In genomic region chr13:98947925-98948324, GRCh38 we compare ENCODE assay signal across 26 cellular contexts. TPM values are rescaled to one million over a fixed set of nuclear protein-coding genes. Genes with fewer than 3 reads are reported as not detected.
DNase-seq lines count a peak whose midpoint lies in the region; ATAC-seq, FAIRE-seq and TF ChIP-seq lines count a peak whose summit lies in the region.
"Had no signal": no experiment of that assay in that cellular context is flagged by ENCODE, and none has a peak within 500 bp of the region (broad histone marks: within the 10 kb centered on the region; RNA-seq: fewer than 3 reads in every experiment).

No MANE protein-coding gene starts in this region.

- H3K4me2 ChIP-seq in endothelial cell of umbilical vein (ENCODE audit: insufficient read depth, low read length) = peak overlapping the region; percentile 88
- H3K4me2 ChIP-seq: A549, GM23338 had no signal

- POLR2A ChIA-PET in endothelial cell of umbilical vein (lab: Charles Lee) = interaction anchor here (0.7 kb wide), 1 partner anchor 18 kb away, joined by 3 read pairs; no protein-coding TSS in a partner anchor

- H3K9me3 Mint-ChIP-seq in activated naive CD8-positive, alpha-beta T cell (ENCODE audit: low read depth) = no peaks in the 10 kb centered on the region
- H3K9me3 Mint-ChIP-seq in activated naive CD8-positive, alpha-beta T cell treated with anti-CD3 and anti-CD28 coated beads, Interleukin-2, amount 50 U/mL, for 24 hours = no peaks in the 10 kb centered on the region
- H3K9me3 Mint-ChIP-seq: CD8-positive, alpha-beta T cell; central memory CD8-positive, alpha-beta T cell; GM23338; IgD-negative memory B cell; mesothelial cell of epicardium; T-helper 2 cell treated with Interferon-gamma antibody and Interleukin-4, amounts not matched to agents 5 μg/mL and 100 μg/mL, for 36 hours had no signal

- ATAC-seq in activated naive CD8-positive, alpha-beta T cell treated with anti-CD3 and anti-CD28 coated beads, Interleukin-2, amount 50 U/mL, for 24 hours = no peak
- ATAC-seq in psoas muscle = no peak
- ATAC-seq in HG03039 (IDR thresholded peaks at IDR 0.05; ENCODE audit: unreplicated experiment) = no peak
- ATAC-seq: A549; CD8-positive, alpha-beta T cell; GM23338 had no signal

- H3K36me3 Mint-ChIP-seq in activated naive CD8-positive, alpha-beta T cell = peaks cover 12% of the 10 kb centered on the region
- H3K36me3 Mint-ChIP-seq in activated naive CD8-positive, alpha-beta T cell treated with anti-CD3 and anti-CD28 coated beads, Interleukin-2, amount 50 U/mL, for 24 hours (ENCODE audit: low read depth) = peaks cover 4% of the 10 kb centered on the region
- H3K36me3 Mint-ChIP-seq: mesothelial cell of epicardium had no signal

- peak; percentile 91 for FAIRE-seq in endothelial cell of umbilical vein (lab: Jason Lieb, UNC)
- FAIRE-seq: A549 had no signal

- CTCF ChIA-PET in endothelial cell of umbilical vein (lab: Charles Lee) = interaction anchor here (0.9 to 2.5 kb wide), 7 partner anchors 11 to 108 kb away, joined by 3 to 8 read pairs (median 4); no protein-coding TSS in a partner anchor

- no peak for TF ChIP-seq POLR2A in endothelial cell of umbilical vein (IDR thresholded peaks at IDR 0.05; ENCODE audit: low read depth, low read length)

- peak overlapping the region; percentile 36 for H3K27ac Mint-ChIP-seq in activated naive CD8-positive, alpha-beta T cell
- H3K27ac Mint-ChIP-seq in activated naive CD8-positive, alpha-beta T cell treated with anti-CD3 and anti-CD28 coated beads, Interleukin-2, amount 50 U/mL, for 24 hours = no peak overlapping the region
- H3K27ac Mint-ChIP-seq: activated naive CD8-positive, alpha-beta T cell treated with anti-CD3 and anti-CD28 coated beads, Interleukin-2, amount 10 ng/mL, durations not matched to agents 7 days and 5 days; B cell; CD8-positive, alpha-beta T cell; GM23338; IgD-negative memory B cell; mesothelial cell of epicardium; naive B cell; T-helper 2 cell treated with Interferon-gamma antibody and Interleukin-4, amounts not matched to agents 5 μg/mL and 100 μg/mL, for 36 hours had no signal

- H2AFZ ChIP-seq in endothelial cell of umbilical vein (ENCODE audit: low read depth, low read length) = no peak overlapping the region
- H2AFZ ChIP-seq: GM23338 had no signal

- H3K36me3 ChIP-seq in endothelial cell of umbilical vein (ENCODE audit: control insufficient read depth in 2 of 2, extremely low read depth in 1 of 2, insufficient read depth in 2 of 2, low read length in 2 of 2) (peaks cover 2 to 3% of the 10 kb centered on the region in 2 experiments), psoas muscle (ENCODE audit: insufficient read depth in 1 of 2, low read depth in 1 of 2) (no peaks in the 10 kb centered on the region)
- H3K36me3 ChIP-seq: stomach, transverse colon had no signal

- peaks cover 72% of the 10 kb centered on the region for H3K79me2 ChIP-seq in endothelial cell of umbilical vein (ENCODE audit: control insufficient read depth, insufficient read depth, low read length)

- H3K27me3 Mint-ChIP-seq in activated naive CD8-positive, alpha-beta T cell = no peaks in the 10 kb centered on the region
- no peaks in the 10 kb centered on the region for H3K27me3 Mint-ChIP-seq in activated naive CD8-positive, alpha-beta T cell treated with anti-CD3 and anti-CD28 coated beads, Interleukin-2, amount 50 U/mL, for 24 hours
- H3K27me3 Mint-ChIP-seq: activated naive CD8-positive, alpha-beta T cell treated with anti-CD3 and anti-CD28 coated beads, Interleukin-2, amount 10 ng/mL, durations not matched to agents 7 days and 5 days; B cell; central memory CD8-positive, alpha-beta T cell; IgD-negative memory B cell had no signal

- H3K9me3 ChIP-seq in endothelial cell of umbilical vein (replicated peaks; ENCODE audit: control insufficient read depth, insufficient read depth, low read length) (no peaks in the 10 kb centered on the region), psoas muscle (no peaks in the 10 kb centered on the region)
- H3K9me3 ChIP-seq: A549, stomach, transverse colon had no signal

- dilution Hi-C loops in endothelial cell of umbilical vein (cut with MboI; ENCODE audit: extremely low pct_ligation_motif_present, low sequenced_read_pairs) = no loop called here

- TF ChIP-seq CTCF in endothelial cell of umbilical vein (IDR thresholded peaks at IDR 0.05; ENCODE audit: extremely low read depth in 1 of 2, insufficient read depth in 1 of 2, low read depth in 1 of 2, low read length in 2 of 2) = no peak
- no peak for TF ChIP-seq CTCF in psoas muscle (IDR thresholded peaks at IDR 0.05)

- no peaks in the 10 kb centered on the region for H4K20me1 ChIP-seq in endothelial cell of umbilical vein (replicated peaks; ENCODE audit: control insufficient read depth, extremely low read depth, insufficient read depth, low read length)

- H3K4me3 ChIP-seq in endothelial cell of umbilical vein (replicated peaks in 1 of 3; ENCODE audit: insufficient read depth in 1 of 3, low read depth in 1 of 3, low read length in 3 of 3) (no peak overlapping the region), psoas muscle (no peak overlapping the region)
- H3K4me3 ChIP-seq: A549, GM23338, stomach, transverse colon had no signal

- peaks cover 43% of the 10 kb centered on the region for H3K4me1 Mint-ChIP-seq in activated naive CD8-positive, alpha-beta T cell (ENCODE audit: low read depth)
- H3K4me1 Mint-ChIP-seq in activated naive CD8-positive, alpha-beta T cell treated with anti-CD3 and anti-CD28 coated beads, Interleukin-2, amount 50 U/mL, for 24 hours = peaks cover 6% of the 10 kb centered on the region
- H3K4me1 Mint-ChIP-seq: B cell had no signal

- no peak overlapping the region for H3K4me3 Mint-ChIP-seq in activated naive CD8-positive, alpha-beta T cell
- no peak overlapping the region for H3K4me3 Mint-ChIP-seq in activated naive CD8-positive, alpha-beta T cell treated with anti-CD3 and anti-CD28 coated beads, Interleukin-2, amount 50 U/mL, for 24 hours
- H3K4me3 Mint-ChIP-seq: activated naive CD8-positive, alpha-beta T cell treated with anti-CD3 and anti-CD28 coated beads, Interleukin-2, amount 10 ng/mL, durations not matched to agents 7 days and 5 days; B cell; CD8-positive, alpha-beta T cell; central memory CD8-positive, alpha-beta T cell; GM23338; IgD-negative memory B cell; mesothelial cell of epicardium; T-helper 2 cell treated with Interferon-gamma antibody and Interleukin-4, amounts not matched to agents 5 μg/mL and 100 μg/mL, for 36 hours had no signal

- H3K27me3 ChIP-seq in endothelial cell of umbilical vein (ENCODE audit: control insufficient read depth in 2 of 2, insufficient read depth in 2 of 2, low read length in 2 of 2) = no peaks in the 10 kb centered on the region
- H3K27me3 ChIP-seq in psoas muscle (ENCODE audit: insufficient read depth in 3 of 3, low read length in 2 of 3) = no peaks in the 10 kb centered on the region
- H3K27me3 ChIP-seq: stomach, transverse colon had no signal

- no TSS peak for BruUV-seq in endothelial cell of umbilical vein (replicated peaks; lab: Mats Ljungman, UMichigan)

- no peak for DNase-seq in activated naive CD8-positive, alpha-beta T cell treated with anti-CD3 and anti-CD28 coated beads, Interleukin-2, amount 50 U/mL, for 24 hours
- DNase-seq in NCI-H2171 treated with DMSO at 0.1 percent for 48 hours (lab: John Stamatoyannopoulos, UW) (peak; percentile 52), endothelial cell of umbilical vein (ENCODE audit: low read depth, low spot score) (peak; percentile 75), psoas muscle (no peak), NCI-H446 treated with DMSO at 0.1 percent for 48 hours (lab: John Stamatoyannopoulos, UW) (no peak), HuH-7.5 (ENCODE audit: low spot score) (no peak)
- DNase-seq: activated CD4-positive, alpha-beta T cell treated with anti-CD3 and anti-CD28 coated beads for 4 hours; activated naive CD8-positive, alpha-beta T cell treated with anti-CD3 and anti-CD28 coated beads, Interleukin-2, amount 10 ng/mL, durations not matched to agents 7 days and 5 days; activated T-cell treated with anti-CD3 and anti-CD28 coated beads for 4 hours; CD8-positive, alpha-beta T cell; glutamatergic neuron; kidney glomerular epithelial cell; naive B cell; NCI-H1694 treated with DMSO at 0.1 percent for 48 hours; NCI-H774; stomach; transverse colon had no signal

- H3K9me1 ChIP-seq in endothelial cell of umbilical vein (replicated peaks; ENCODE audit: control insufficient read depth, extremely low read depth, insufficient read depth, low read length) = no peaks in the 10 kb centered on the region

- intact Hi-C loops in endothelial cell of umbilical vein (cut with micrococcal nuclease) (loop anchor here (1.0 to 2.0 kb wide), 3 partner anchors 19 to 38 kb away; no protein-coding TSS in a partner anchor), psoas muscle (cut with DNase I) (no loop called here)

- H3K9ac ChIP-seq in endothelial cell of umbilical vein (replicated peaks; ENCODE audit: extremely low read depth, insufficient read depth, low read length) = peak overlapping the region; percentile 72

- peaks cover 48% of the 10 kb centered on the region for H3K4me1 ChIP-seq in endothelial cell of umbilical vein (ENCODE audit: control insufficient read depth, extremely low read depth, insufficient read depth, low read length)
- H3K4me1 ChIP-seq in psoas muscle = no peaks in the 10 kb centered on the region

- peak overlapping the region; percentile 54 for H3K27ac ChIP-seq in endothelial cell of umbilical vein (ENCODE audit: insufficient read depth, low read depth, low read length)
- H3K27ac ChIP-seq in psoas muscle = peak overlapping the region; percentile 20
- H3K27ac ChIP-seq: A549, stomach, transverse colon had no signal

- 9 to 26% (median 17%) methylated on average over 1 of the region's 1 CpG for whole genome bisulfite sequencing in psoas muscle, 3 donors

TF ChIP-seq in endothelial cell of umbilical vein, 7 proteins besides CTCF, POLR2A, EP300 and RAD21:
- TF ChIP-seq POLR2AphosphoS5 (IDR thresholded peaks at IDR 0.05; ENCODE audit: insufficient read depth, low read depth, low read length) = peak; percentile 18
- peak; percentile 95 for TF ChIP-seq GATA2 (IDR thresholded peaks at IDR 0.05; ENCODE audit: insufficient read depth, insufficient read length, low read depth, low read length)
- TF ChIP-seq JUN (IDR thresholded peaks at IDR 0.05; ENCODE audit: borderline replicate concordance, insufficient read depth, insufficient read length, low read depth) = peak; percentile 36
- no peak for TF ChIP-seq EZH2 (IDR thresholded peaks at IDR 0.05; ENCODE audit: borderline replicate concordance, low read depth, low read length, severe bottlenecking)

RNA-seq across cellular contexts. Expression of gene DOCK9, which starts 29.9 kb away (rescaled TPM):
- total RNA-seq in endothelial cell of umbilical vein (323 and 334 TPM in 2 replicates), psoas muscle (10 to 100 TPM; 14.8 to 39.5 (median 28.5) TPM)
- polyA plus RNA-seq in endothelial cell of umbilical vein (129 and 147 TPM in 2 replicates), psoas muscle (10 to 100 TPM; 13.8 to 26.3 (median 14.6) TPM)
- 157 and 160 TPM in 2 replicates for polyA plus RNA-seq in endothelial cell of umbilical vein (2011; cell fraction: cytosol; rRNA removed)
- polyA plus RNA-seq in endothelial cell of umbilical vein (2011; cell fraction: nucleus; rRNA removed) = 346 and 384 TPM in 2 replicates
- polyA plus RNA-seq in endothelial cell of umbilical vein (2012) = 202 and 235 TPM in 2 replicates
- 346 and 363 TPM in 2 replicates for polyA minus RNA-seq in endothelial cell of umbilical vein
- polyA minus RNA-seq in endothelial cell of umbilical vein (2011; cell fraction: cytosol; rRNA and poly(A)+ RNA removed) = 17.8 TPM
- 536 and 739 TPM in 2 replicates for polyA minus RNA-seq in endothelial cell of umbilical vein (2011; cell fraction: nucleus; rRNA and poly(A)+ RNA removed)

Comparison
In these comparisons a context has a peak if more than half of its experiments do, and no peak if none do; other contexts are left out.
1. DNase-seq: peak in NCI-H2171 treated with DMSO at 0.1 percent for 48 hours (single experiment) and endothelial cell of umbilical vein (single experiment); none in activated naive CD8-positive, alpha-beta T cell treated with anti-CD3 and anti-CD28 coated beads, Interleukin-2, amount 50 U/mL, for 24 hours (single experiment), psoas muscle (0 of 2), NCI-H446 treated with DMSO at 0.1 percent for 48 hours (single experiment) and HuH-7.5 (single experiment).